8 cellular contexts compared by ENCODE assay signal in the genomic region with DNA sequence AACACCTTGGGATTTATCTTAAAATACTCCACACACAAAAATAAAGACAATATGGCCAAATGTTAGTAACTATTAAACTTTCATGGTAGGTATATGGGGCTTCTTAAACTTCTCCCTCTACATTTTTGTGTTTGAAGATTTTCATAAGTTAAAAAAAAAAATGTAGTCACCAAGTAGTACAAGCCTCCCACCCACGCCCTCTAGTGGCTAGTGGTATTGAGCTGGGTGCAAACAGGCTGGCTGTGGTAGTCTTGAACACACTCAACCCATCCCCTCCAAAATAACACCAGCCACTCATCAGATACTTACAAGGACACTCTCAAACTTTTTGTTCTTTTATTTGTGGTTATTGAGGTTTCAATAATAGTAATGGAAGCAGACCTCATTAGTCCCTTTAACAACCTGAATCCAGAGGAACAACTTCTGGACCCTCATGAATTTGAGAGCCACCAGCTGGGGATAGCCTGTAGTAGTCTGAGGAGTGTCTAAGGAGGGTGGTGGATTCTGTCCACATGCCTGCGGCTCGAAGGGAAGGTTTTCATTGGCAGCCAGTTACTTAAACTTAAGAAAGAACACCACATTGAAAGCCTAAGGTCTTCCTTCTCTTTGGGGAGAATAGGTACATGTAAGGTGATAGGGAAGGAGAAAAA. TPM values are rescaled to one million over a fixed set of nuclear protein-coding genes. Genes with fewer than 3 reads are reported as not detected.
DNase-seq lines count a peak whose midpoint lies in the region; ATAC-seq and TF ChIP-seq lines count a peak whose summit lies in the region.

No MANE protein-coding gene starts in this region.

- H3K9me2 ChIP-seq in OCI-LY1 (ENCODE audit: low read depth, low read length), result no peaks in the 10 kb centered on the region

- H3K4me3 ChIP-seq in OCI-LY1 (ENCODE audit: low read depth, low read length, poor library complexity, severe bottlenecking) (no peak overlapping the region), fibroblast of mammary gland (ENCODE audit: control insufficient read depth, low read depth, low read length) (no peak overlapping the region), suprapubic skin (no peak overlapping the region)

- DNase-seq in ACHN (peak; percentile 79), HS-27A (ENCODE audit: low read depth) (peak; percentile 34), activated T-cell treated with anti-CD3 and anti-CD28 coated beads for 24 hours (ENCODE audit: low read depth) (peak; percentile 70), fibroblast of mammary gland (ENCODE audit: low read depth) (peak; percentile 69), non-pigmented ciliary epithelial cell (ENCODE audit: low read depth) (peak; percentile 23), suprapubic skin (ENCODE audit: low spot score in 2 of 2) (peak in 1 of 2 donors; percentile 81)

- in situ Hi-C loops in ACHN (cut with HindIII; ENCODE audit: low pct_ligation_motif_present, low pct_unique_long_range_greater_than_20kb, low sequenced_read_pairs), result no loop called here

- H4K20me1 ChIP-seq in OCI-LY1 (ENCODE audit: insufficient read depth, low read length), result no peaks in the 10 kb centered on the region

- TF ChIP-seq CTCF in OCI-LY1 (IDR thresholded peaks at IDR 0.05; ENCODE audit: low read length), result peak; percentile 92
- TF ChIP-seq CTCF in fibroblast of mammary gland (conservative IDR thresholded peaks at IDR 0.05; ENCODE audit: control insufficient read depth, insufficient read depth, low read depth, low read length), result peak; percentile 91
- TF ChIP-seq CTCF in suprapubic skin (IDR thresholded peaks at IDR 0.05), result peak; percentile 36 to 74

- H3K27me3 ChIP-seq in OCI-LY1 (ENCODE audit: insufficient read depth, low read length) (no peaks in the 10 kb centered on the region), suprapubic skin (peaks cover 20% of the 10 kb centered on the region)

- TF ChIP-seq POLR2A in suprapubic skin (IDR thresholded peaks at IDR 0.05), result no peak

- no peak overlapping the region for H3K9ac ChIP-seq in OCI-LY1 (ENCODE audit: low read length)

- WGBS in suprapubic skin, result 52% methylated on average over 3 of the region's 3 CpGs

- ATAC-seq in GM18511 (IDR thresholded peaks at IDR 0.05; ENCODE audit: unreplicated experiment), result peak; percentile 77

- H2AFZ ChIP-seq in OCI-LY1 (ENCODE audit: low read length), result no peak overlapping the region

- no peaks in the 10 kb centered on the region for H3K36me3 ChIP-seq in OCI-LY1 (ENCODE audit: insufficient read depth, low read length)
- H3K36me3 ChIP-seq in suprapubic skin, result no peaks in the 10 kb centered on the region

- no peak overlapping the region for H3K27ac ChIP-seq in OCI-LY1 (ENCODE audit: low read depth, low read length, poor library complexity, severe bottlenecking)
- H3K27ac ChIP-seq in suprapubic skin, result no peak overlapping the region

- H3K9me3 ChIP-seq in OCI-LY1 (ENCODE audit: low read length) (no peaks in the 10 kb centered on the region), suprapubic skin (no peaks in the 10 kb centered on the region)

- no peaks in the 10 kb centered on the region for H3F3A ChIP-seq in OCI-LY1 (ENCODE audit: insufficient read depth, low read length)

- no peaks in the 10 kb centered on the region for H3K79me2 ChIP-seq in OCI-LY1 (ENCODE audit: insufficient read depth, low read length)

- H3K4me2 ChIP-seq in OCI-LY1 (ENCODE audit: low read length), result no peak overlapping the region

- no peaks in the 10 kb centered on the region for H3K4me1 ChIP-seq in OCI-LY1 (ENCODE audit: insufficient read depth, low read length, severe bottlenecking)
- peaks cover 8% of the 10 kb centered on the region for H3K4me1 ChIP-seq in suprapubic skin

- TF ChIP-seq EP300 in suprapubic skin (IDR thresholded peaks at IDR 0.05), result no peak

RNA-seq across cellular contexts. Expression of gene RD3, which starts 15.6 kb away (rescaled TPM):
- total RNA-seq in suprapubic skin, result not detected
